ENCODE assay signal across 8 cellular contexts in genomic region chrX:134782796-134783195, GRCh38. TPM values are rescaled to one million over a fixed set of nuclear protein-coding genes. Genes with fewer than 3 reads are reported as not detected.
DNase-seq lines count a peak whose midpoint lies in the region; ATAC-seq and TF ChIP-seq lines count a peak whose summit lies in the region.

No MANE protein-coding gene starts in this region.

- no peak for TF ChIP-seq POLR2A in gastroesophageal sphincter (IDR thresholded peaks at IDR 0.05)

- no peak overlapping the region for H3K4me3 Mint-ChIP-seq in activated CD8-positive, alpha-beta T cell treated with anti-CD3 and anti-CD28 coated beads for 36 hours
- no peak overlapping the region for H3K4me3 Mint-ChIP-seq in activated CD8-positive, alpha-beta T cell treated with anti-CD3 and anti-CD28 coated beads, Interleukin-2, amount 10 ng/mL, durations not matched to agents 7 days and 5 days
- no peak overlapping the region for H3K4me3 Mint-ChIP-seq in type B pancreatic cell
- H3K4me3 Mint-ChIP-seq in T-helper 2 cell treated with Interferon-gamma antibody and Interleukin-4, amounts not matched to agents 5 μg/mL and 100 μg/mL, for 36 hours: no peak overlapping the region

- CTCF ChIA-PET in activated CD8-positive, alpha-beta T cell treated with anti-CD3 and anti-CD28 coated beads for 36 hours (lab: Charles Lee): interaction anchor here (0.8 to 1.4 kb wide), 6 partner anchors 20 to 356 kb away, joined by 3 read pairs; no protein-coding TSS in a partner anchor
- CTCF ChIA-PET in activated CD8-positive, alpha-beta T cell treated with anti-CD3 and anti-CD28 coated beads, Interleukin-2, amount 10 ng/mL, durations not matched to agents 7 days and 5 days (lab: Charles Lee): interaction anchor here (1.0 to 2.9 kb wide), 4 partner anchors 10 to 309 kb away, joined by 3 to 18 read pairs (median 7); a partner anchor contains a TSS
- CTCF ChIA-PET in RWPE1 (lab: Yijun Ruan, JAX): interaction anchor here (0.7 kb wide), 1 partner anchor 402 kb away, joined by 3 read pairs; no protein-coding TSS in a partner anchor

- no peaks in the 10 kb centered on the region for H3K27me3 Mint-ChIP-seq in activated CD8-positive, alpha-beta T cell treated with anti-CD3 and anti-CD28 coated beads for 36 hours
- H3K27me3 Mint-ChIP-seq in activated CD8-positive, alpha-beta T cell treated with anti-CD3 and anti-CD28 coated beads, Interleukin-2, amount 10 ng/mL, durations not matched to agents 7 days and 5 days (ENCODE audit: low read depth): no peaks in the 10 kb centered on the region
- no peaks in the 10 kb centered on the region for H3K27me3 Mint-ChIP-seq in type B pancreatic cell
- no peaks in the 10 kb centered on the region for H3K27me3 Mint-ChIP-seq in T-helper 2 cell treated with Interferon-gamma antibody and Interleukin-4, amounts not matched to agents 5 μg/mL and 100 μg/mL, for 36 hours (ENCODE audit: low read depth)

- H3K4me1 ChIP-seq in gastroesophageal sphincter: no peaks in the 10 kb centered on the region

- no peak overlapping the region for H3K4me3 ChIP-seq in gastroesophageal sphincter

- peaks cover 0 to 61% of the 10 kb centered on the region in 2 donors for H3K36me3 ChIP-seq in gastroesophageal sphincter

- H3K27me3 ChIP-seq in gastroesophageal sphincter: no peaks in the 10 kb centered on the region

- no peak overlapping the region for H3K27ac Mint-ChIP-seq in activated CD8-positive, alpha-beta T cell treated with anti-CD3 and anti-CD28 coated beads for 36 hours
- no peak overlapping the region for H3K27ac Mint-ChIP-seq in activated CD8-positive, alpha-beta T cell treated with anti-CD3 and anti-CD28 coated beads, Interleukin-2, amount 10 ng/mL, durations not matched to agents 7 days and 5 days
- no peak overlapping the region for H3K27ac Mint-ChIP-seq in type B pancreatic cell
- no peak overlapping the region for H3K27ac Mint-ChIP-seq in T-helper 2 cell treated with Interferon-gamma antibody and Interleukin-4, amounts not matched to agents 5 μg/mL and 100 μg/mL, for 36 hours

- no peaks in the 10 kb centered on the region for H3K9me3 ChIP-seq in gastroesophageal sphincter

- 17 to 22% methylated on average over 3 of the region's 3 CpGs for WGBS in gastroesophageal sphincter (ENCODE audit: low coverage in 1 of 2), 2 donors

- TF ChIP-seq EP300 in gastroesophageal sphincter (IDR thresholded peaks at IDR 0.05): no peak

- H3K27ac ChIP-seq in RWPE1 (no peak overlapping the region), gastroesophageal sphincter (no peak overlapping the region)

- no peaks in the 10 kb centered on the region for H3K9me3 Mint-ChIP-seq in activated CD8-positive, alpha-beta T cell treated with anti-CD3 and anti-CD28 coated beads for 36 hours
- H3K9me3 Mint-ChIP-seq in activated CD8-positive, alpha-beta T cell treated with anti-CD3 and anti-CD28 coated beads, Interleukin-2, amount 10 ng/mL, durations not matched to agents 7 days and 5 days (ENCODE audit: insufficient read depth): no peaks in the 10 kb centered on the region
- no peaks in the 10 kb centered on the region for H3K9me3 Mint-ChIP-seq in type B pancreatic cell
- H3K9me3 Mint-ChIP-seq in T-helper 2 cell treated with Interferon-gamma antibody and Interleukin-4, amounts not matched to agents 5 μg/mL and 100 μg/mL, for 36 hours: no peaks in the 10 kb centered on the region

- POLR2A ChIA-PET in activated CD8-positive, alpha-beta T cell treated with anti-CD3 and anti-CD28 coated beads for 36 hours (lab: Charles Lee): no interaction called here
- POLR2A ChIA-PET in activated CD8-positive, alpha-beta T cell treated with anti-CD3 and anti-CD28 coated beads, Interleukin-2, amount 10 ng/mL, durations not matched to agents 7 days and 5 days (lab: Charles Lee): no interaction called here
- POLR2A ChIA-PET in RWPE1 (lab: Yijun Ruan, JAX; ENCODE audit: low non-redundant PET): no interaction called here

- no peak for DNase-seq in activated CD8-positive, alpha-beta T cell treated with anti-CD3 and anti-CD28 coated beads for 36 hours
- DNase-seq in activated CD8-positive, alpha-beta T cell treated with anti-CD3 and anti-CD28 coated beads, Interleukin-2, amount 10 ng/mL, durations not matched to agents 7 days and 5 days: no peak
- peak; percentile 4 for DNase-seq in RWPE1 (ENCODE audit: low spot score)
- no peak for DNase-seq in type B pancreatic cell (ENCODE audit: extremely low spot score, unreplicated experiment)
- DNase-seq in T-helper 2 cell treated with Interferon-gamma antibody and Interleukin-4, amounts not matched to agents 5 μg/mL and 100 μg/mL, for 36 hours (ENCODE audit: low spot score): no peak
- no peak for DNase-seq in activated CD8-positive, alpha-beta memory T cell treated with anti-CD3 and anti-CD28 coated beads for 24 hours

- TF ChIP-seq CTCF in activated CD8-positive, alpha-beta T cell treated with anti-CD3 and anti-CD28 coated beads for 36 hours (IDR thresholded peaks at IDR 0.05): peak; percentile 29
- TF ChIP-seq CTCF in RWPE1 (conservative IDR thresholded peaks at IDR 0.05; ENCODE audit: low read depth): peak; percentile 37; the same call in 1 of the 2 replicates
- peak in 3 of 4 experiments; percentile 41 to 62 (median 60) for TF ChIP-seq CTCF in gastroesophageal sphincter (IDR thresholded peaks at IDR 0.05)
- TF ChIP-seq CTCF in type B pancreatic cell (conservative IDR thresholded peaks at IDR 0.05): peak; percentile 77

- ATAC-seq in activated CD8-positive, alpha-beta T cell treated with anti-CD3 and anti-CD28 coated beads for 36 hours: no peak
- ATAC-seq in activated CD8-positive, alpha-beta T cell treated with anti-CD3 and anti-CD28 coated beads, Interleukin-2, amount 10 ng/mL, durations not matched to agents 7 days and 5 days: no peak
- ATAC-seq in gastroesophageal sphincter (no peak), HG02798 (IDR thresholded peaks at IDR 0.05; ENCODE audit: poor library complexity, unreplicated experiment) (no peak)

- intact Hi-C loops in activated CD8-positive, alpha-beta T cell treated with anti-CD3 and anti-CD28 coated beads for 36 hours (cut with micrococcal nuclease): no loop called here

- peaks cover 3% of the 10 kb centered on the region for H3K36me3 Mint-ChIP-seq in activated CD8-positive, alpha-beta T cell treated with anti-CD3 and anti-CD28 coated beads for 36 hours (ENCODE audit: low read depth)
- H3K36me3 Mint-ChIP-seq in activated CD8-positive, alpha-beta T cell treated with anti-CD3 and anti-CD28 coated beads, Interleukin-2, amount 10 ng/mL, durations not matched to agents 7 days and 5 days (ENCODE audit: low read depth): peaks cover 29% of the 10 kb centered on the region
- H3K36me3 Mint-ChIP-seq in type B pancreatic cell: no peaks in the 10 kb centered on the region
- peaks cover 26% of the 10 kb centered on the region for H3K36me3 Mint-ChIP-seq in T-helper 2 cell treated with Interferon-gamma antibody and Interleukin-4, amounts not matched to agents 5 μg/mL and 100 μg/mL, for 36 hours (ENCODE audit: low read depth)

- no peaks in the 10 kb centered on the region for H3K4me1 Mint-ChIP-seq in activated CD8-positive, alpha-beta T cell treated with anti-CD3 and anti-CD28 coated beads for 36 hours (ENCODE audit: low read depth)
- no peaks in the 10 kb centered on the region for H3K4me1 Mint-ChIP-seq in activated CD8-positive, alpha-beta T cell treated with anti-CD3 and anti-CD28 coated beads, Interleukin-2, amount 10 ng/mL, durations not matched to agents 7 days and 5 days (ENCODE audit: low read depth)
- no peaks in the 10 kb centered on the region for H3K4me1 Mint-ChIP-seq in type B pancreatic cell (ENCODE audit: unreplicated experiment)
- H3K4me1 Mint-ChIP-seq in T-helper 2 cell treated with Interferon-gamma antibody and Interleukin-4, amounts not matched to agents 5 μg/mL and 100 μg/mL, for 36 hours (ENCODE audit: low read depth): peaks cover 6% of the 10 kb centered on the region

RNA-seq across cellular contexts. Expression of gene PABIR2, which starts 14.2 kb away (rescaled TPM):
- total RNA-seq in activated CD8-positive, alpha-beta T cell treated with anti-CD3 and anti-CD28 coated beads for 36 hours: 10 to 100 TPM; 44.3 to 48.1 TPM
- total RNA-seq in activated CD8-positive, alpha-beta T cell treated with anti-CD3 and anti-CD28 coated beads, Interleukin-2, amount 10 ng/mL, durations not matched to agents 7 days and 5 days: 10 to 100 TPM; 58.5 to 61.3 TPM
- total RNA-seq in gastroesophageal sphincter (10 to 100 TPM; 10.4 to 18.4 (median 15.7) TPM), type B pancreatic cell (ENCODE audit: low replicate concordance) (14.7 and 24.2 TPM in 2 replicates)
